In genomic region chr9:120791161-120791560, GRCh38 we compare ENCODE assay signal across 13 cellular contexts. TPM values are rescaled to one million over a fixed set of nuclear protein-coding genes. Genes with fewer than 3 reads are reported as not detected.
DNase-seq lines count a peak whose midpoint lies in the region; ATAC-seq lines count a peak whose summit lies in the region.
"Had no signal": no experiment of that assay in that cellular context is flagged by ENCODE, and none has a peak within 500 bp of the region (broad histone marks: within the 10 kb centered on the region; RNA-seq: fewer than 3 reads in every experiment).

No MANE protein-coding gene starts in this region.

- no peaks in the 10 kb centered on the region for H3K9me3 ChIP-seq in BLaER1
- no peaks in the 10 kb centered on the region for H3K9me3 ChIP-seq in GM23248 (ENCODE audit: low read depth)
- H3K9me3 ChIP-seq: left lung, upper lobe of right lung had no signal

- no peaks in the 10 kb centered on the region for H3K27me3 ChIP-seq in BLaER1
- no peaks in the 10 kb centered on the region for H3K27me3 ChIP-seq in GM23248 (replicated peaks; ENCODE audit: insufficient read depth)
- H3K27me3 ChIP-seq: left lung, upper lobe of right lung had no signal

- in situ Hi-C loops in GM23248 (cut with MboI) = no loop called here

- intact Hi-C loops in activated T-helper 2 cell treated with anti-CD3 and anti-CD28 coated beads, Interferon-gamma antibody, Interleukin-2, Interleukin-4, amounts not matched to agents 10 μg/mL and 5 μg/mL and 100 μg/mL, durations not matched to agents 14 hours and 24 hours and 36 hours (cut with micrococcal nuclease) = loop anchor here (5.0 kb wide), 1 partner anchor 136 kb away; the partner anchor contains the start of gene TRAF1

- H3K27me3 Mint-ChIP-seq in activated T-helper 2 cell treated with anti-CD3 and anti-CD28 coated beads, Interferon-gamma antibody, Interleukin-2, Interleukin-4, amounts not matched to agents 10 μg/mL and 5 μg/mL and 100 μg/mL, durations not matched to agents 14 hours and 24 hours and 36 hours (ENCODE audit: low read depth) = no peaks in the 10 kb centered on the region

- ATAC-seq in GM21825 (IDR thresholded peaks at IDR 0.05; ENCODE audit: unreplicated experiment) = no peak
- ATAC-seq: left lung, upper lobe of right lung had no signal

- WGBS in GM23248 (ENCODE audit: low coverage in 1 of 2, low lambda C conversion rate in 2 of 2, missing lambda C conversion rate in 2 of 2), 2 experiments = 95 to 98% methylated on average over 3 of the region's 3 CpGs

- H4K20me1 ChIP-seq in BLaER1 (peaks cover 44% of the 10 kb centered on the region), GM23248 (ENCODE audit: insufficient read depth) (no peaks in the 10 kb centered on the region; the same call in 1 of the 2 replicates)

- peaks cover 76% of the 10 kb centered on the region for H3K79me2 ChIP-seq in GM23248 (ENCODE audit: insufficient read depth)

- H3K27ac ChIP-seq in BLaER1 = no peak overlapping the region
- no peak overlapping the region for H3K27ac ChIP-seq in GM23248
- no peak overlapping the region for H3K27ac ChIP-seq in caudate nucleus (ENCODE audit: low read depth, low read length)
- H3K27ac ChIP-seq: SK-N-MC had no signal

- 0 out of 2 replicates have a peak, but pooled peaks cover 8% of the 10 kb centered on the region for H3F3A ChIP-seq in GM23248 (ENCODE audit: insufficient read depth)

- peak overlapping the region; percentile 87 for H3K4me3 Mint-ChIP-seq in activated T-helper 2 cell treated with anti-CD3 and anti-CD28 coated beads, Interferon-gamma antibody, Interleukin-2, Interleukin-4, amounts not matched to agents 10 μg/mL and 5 μg/mL and 100 μg/mL, durations not matched to agents 14 hours and 24 hours and 36 hours (ENCODE audit: low read depth)

- peaks cover 50% of the 10 kb centered on the region for H3K4me1 Mint-ChIP-seq in activated T-helper 2 cell treated with anti-CD3 and anti-CD28 coated beads, Interferon-gamma antibody, Interleukin-2, Interleukin-4, amounts not matched to agents 10 μg/mL and 5 μg/mL and 100 μg/mL, durations not matched to agents 14 hours and 24 hours and 36 hours (ENCODE audit: low read depth)

- H3K27ac Mint-ChIP-seq in activated T-helper 2 cell treated with anti-CD3 and anti-CD28 coated beads, Interferon-gamma antibody, Interleukin-2, Interleukin-4, amounts not matched to agents 10 μg/mL and 5 μg/mL and 100 μg/mL, durations not matched to agents 14 hours and 24 hours and 36 hours = no peak overlapping the region

- peak overlapping the region; percentile 91 for H3K4me2 ChIP-seq in BLaER1
- H3K4me2 ChIP-seq in GM23248 (ENCODE audit: unreplicated experiment) = peak overlapping the region; percentile 78

- H3K9me2 ChIP-seq in GM23248 (ENCODE audit: insufficient read depth) = no peaks in the 10 kb centered on the region

- no peak overlapping the region for H3K9ac ChIP-seq in BLaER1
- no peak overlapping the region for H3K9ac ChIP-seq in GM23248

- H3K4me3 ChIP-seq in BLaER1 = peak overlapping the region; percentile 95; the same call in 1 of the 2 replicates
- no peak overlapping the region for H3K4me3 ChIP-seq in GM23248

- H2AFZ ChIP-seq in GM23248 = no peak overlapping the region

- H3K36me3 Mint-ChIP-seq in activated T-helper 2 cell treated with anti-CD3 and anti-CD28 coated beads, Interferon-gamma antibody, Interleukin-2, Interleukin-4, amounts not matched to agents 10 μg/mL and 5 μg/mL and 100 μg/mL, durations not matched to agents 14 hours and 24 hours and 36 hours (ENCODE audit: low read depth) = peaks cover 52% of the 10 kb centered on the region

- H3K4me1 ChIP-seq in BLaER1 = peaks cover 30% of the 10 kb centered on the region
- peaks cover 19% of the 10 kb centered on the region for H3K4me1 ChIP-seq in GM23248 (ENCODE audit: insufficient read depth)

- DNase-seq in GM23248 (peak; percentile 13), kidney tubule cell (ENCODE audit: low spot score) (peak; percentile 16), cerebellar cortex (ENCODE audit: low spot score) (no peak), caudate nucleus (lab: John Stamatoyannopoulos, UW) (no peak)
- DNase-seq in activated T-helper 2 cell treated with anti-CD3 and anti-CD28 coated beads, Interferon-gamma antibody, Interleukin-2, Interleukin-4, amounts not matched to agents 10 μg/mL and 5 μg/mL and 100 μg/mL, durations not matched to agents 14 hours and 24 hours and 36 hours (ENCODE audit: low spot score) = no peak
- DNase-seq in stimulated activated naive CD4-positive, alpha-beta T cell (lab: John Stamatoyannopoulos, UW) = no peak
- DNase-seq: foreskin melanocyte, left lung, NCI-H524, upper lobe of right lung had no signal

- H3K36me3 ChIP-seq in BLaER1 (peaks cover 30% of the 10 kb centered on the region), GM23248 (ENCODE audit: low read depth) (peaks cover 21% of the 10 kb centered on the region)

- no peaks in the 10 kb centered on the region for H3K9me3 Mint-ChIP-seq in activated T-helper 2 cell treated with anti-CD3 and anti-CD28 coated beads, Interferon-gamma antibody, Interleukin-2, Interleukin-4, amounts not matched to agents 10 μg/mL and 5 μg/mL and 100 μg/mL, durations not matched to agents 14 hours and 24 hours and 36 hours

RNA-seq across cellular contexts. Expression of gene FBXW2, which starts 2.1 kb away (rescaled TPM):
- total RNA-seq in GM23248 (2014; rRNA removed; shearing (Covaris generic)) = 18.3 and 23.7 TPM in 2 replicates
- 45.5 and 47.1 TPM in 2 replicates for polyA plus RNA-seq in GM23248 (2016; fragmentation: Nextera tagmentation; extraction: Ambion mirVana)
- 79.7 and 80.2 TPM in 2 replicates for total RNA-seq in activated T-helper 2 cell treated with anti-CD3 and anti-CD28 coated beads, Interferon-gamma antibody, Interleukin-2, Interleukin-4, amounts not matched to agents 10 μg/mL and 5 μg/mL and 100 μg/mL, durations not matched to agents 14 hours and 24 hours and 36 hours

RNA-seq across cellular contexts. Expression of gene PSMD5, which starts 51.6 kb away (rescaled TPM):
- 34.7 and 37.2 TPM in 2 replicates for total RNA-seq in GM23248 (2014; rRNA removed; shearing (Covaris generic))
- 43.1 and 43.3 TPM in 2 replicates for polyA plus RNA-seq in GM23248 (2016; fragmentation: Nextera tagmentation; extraction: Ambion mirVana)
- total RNA-seq in activated T-helper 2 cell treated with anti-CD3 and anti-CD28 coated beads, Interferon-gamma antibody, Interleukin-2, Interleukin-4, amounts not matched to agents 10 μg/mL and 5 μg/mL and 100 μg/mL, durations not matched to agents 14 hours and 24 hours and 36 hours = 61.8 and 67.9 TPM in 2 replicates

Comparison
In these comparisons a context has a peak if more than half of its experiments do, and no peak if none do; other contexts are left out.
1. DNase-seq: peak in GM23248 (single experiment) and kidney tubule cell (single experiment); none in activated T-helper 2 cell treated with anti-CD3 and anti-CD28 coated beads, Interferon-gamma antibody, Interleukin-2, Interleukin-4, amounts not matched to agents 10 μg/mL and 5 μg/mL and 100 μg/mL, durations not matched to agents 14 hours and 24 hours and 36 hours (single experiment), stimulated activated naive CD4-positive, alpha-beta T cell (0 of 6), cerebellar cortex (single experiment) and caudate nucleus (0 of 61).